Comparison of ENCODE assay signal across 8 cellular contexts in genomic region chr17:1398900-1399299, GRCh38. TPM values are rescaled to one million over a fixed set of nuclear protein-coding genes. Genes with fewer than 3 reads are reported as not detected.
DNase-seq lines count a peak whose midpoint lies in the region; ATAC-seq and TF ChIP-seq lines count a peak whose summit lies in the region.

No MANE protein-coding gene starts in this region.

- TF ChIP-seq CTCF in mesothelial cell of epicardium (IDR thresholded peaks at IDR 0.05; ENCODE audit: unreplicated experiment) = no peak

- intact Hi-C loops in aorta (cut with DNase I) = loop anchor here in 1 of 2 donors (10.0 kb wide), 1 partner anchor 116 kb away; the partner anchor contains the start of gene INPP5K

- H3K36me3 ChIP-seq in aorta (ENCODE audit: control insufficient read depth in 1 of 2, insufficient read depth in 2 of 2, low read length in 1 of 2) = no peaks in the 10 kb centered on the region

- H3K27ac ChIP-seq in cingulate gyrus (ENCODE audit: low read depth, low read length) (peak overlapping the region; percentile 91), aorta (ENCODE audit: low read depth in 1 of 2, low read length in 2 of 2) (peak overlapping the region in 1 of 2 donors; percentile 55)

- H3K27ac Mint-ChIP-seq in mesothelial cell of epicardium = peak overlapping the region; percentile 100

- no peaks in the 10 kb centered on the region for H3K9me3 ChIP-seq in aorta (ENCODE audit: control insufficient read depth, low read length)

- peaks cover 19% of the 10 kb centered on the region for H3K4me1 Mint-ChIP-seq in mesothelial cell of epicardium

- H3K4me3 Mint-ChIP-seq in mesothelial cell of epicardium = peak overlapping the region; percentile 100

- H3K36me3 Mint-ChIP-seq in mesothelial cell of epicardium = peaks cover 7% of the 10 kb centered on the region

- no peaks in the 10 kb centered on the region for H3K27me3 Mint-ChIP-seq in mesothelial cell of epicardium (ENCODE audit: low read depth)

- ATAC-seq in aorta (ENCODE audit: low FRiP score) = no peak

- no peaks in the 10 kb centered on the region for H3K9me3 Mint-ChIP-seq in mesothelial cell of epicardium

- H3K4me3 ChIP-seq in aorta (ENCODE audit: low read length in 2 of 2) = peak overlapping the region; percentile 78 to 87

- DNase-seq in DMS 273 (lab: John Stamatoyannopoulos, UW; ENCODE audit: unreplicated experiment) (peak; percentile 53), DMS 273 treated with DMSO at 0.1 percent for 48 hours (lab: John Stamatoyannopoulos, UW) (no peak), OCI-M1 (lab: John Stamatoyannopoulos, UW) (peak; percentile 41), mesothelial cell of epicardium (ENCODE audit: low spot score in 2 of 2, unreplicated experiment in 2 of 2) (peak in 1 of 2 experiments; percentile 40), aorta (peak in 1 of 2 donors; percentile 40), cortex of kidney (lab: John Stamatoyannopoulos, UW) (no peak), NCI-H2081 (lab: John Stamatoyannopoulos, UW) (no peak)

- H3K27me3 ChIP-seq in aorta (ENCODE audit: control insufficient read depth in 1 of 2, insufficient read depth in 2 of 2, low read length in 1 of 2) = no peaks in the 10 kb centered on the region

- H3K4me1 ChIP-seq in aorta (ENCODE audit: control insufficient read depth in 1 of 2, insufficient read depth in 2 of 2, low read length in 2 of 2) = peaks cover 0 to 6% of the 10 kb centered on the region in 2 donors

- WGBS in aorta, 2 donors = 0 to 1% methylated on average over 15 of the region's 15 CpGs

RNA-seq across cellular contexts. Expression of gene YWHAE, which starts 1.1 kb away (rescaled TPM):
- total RNA-seq in mesothelial cell of epicardium = 714 to 730 TPM (median 714 TPM) in 3 replicates
- 100 to 1,000 TPM; 277 to 285 TPM for total RNA-seq in aorta
- polyA plus RNA-seq in aorta = 100 to 1,000 TPM; 174 to 220 TPM

RNA-seq across cellular contexts. Expression of gene CRK, which starts 57.1 kb away (rescaled TPM):
- 38.2 to 41.9 TPM (median 41.3 TPM) in 3 replicates for total RNA-seq in mesothelial cell of epicardium
- total RNA-seq in aorta = 10 to 100 TPM; 55.3 to 63.8 TPM
- 10 to 100 TPM; 33.5 to 40.9 TPM for polyA plus RNA-seq in aorta

Comparison
In these comparisons a context has a peak if more than half of its experiments do, and no peak if none do; other contexts are left out.
1. DNase-seq: peak in DMS 273 (single experiment) and OCI-M1 (single experiment); none in DMS 273 treated with DMSO at 0.1 percent for 48 hours (single experiment), cortex of kidney (single experiment) and NCI-H2081 (0 of 2).